In genomic region chr6:17725083-17725482, GRCh38 we compare ENCODE assay signal across 1 cellular context.
TF ChIP-seq lines count a peak whose summit lies in the region.

No MANE protein-coding gene starts in this region.

TF ChIP-seq in HepG2, 621 proteins besides CTCF, POLR2A, EP300 and RAD21 (continued from another document and continues in another):
- no peak for TF ChIP-seq CEBPZ (IDR thresholded peaks at IDR 0.05; ENCODE audit: low read length)
- peak; percentile 81 for TF ChIP-seq KAT8 (CRISPR knock-in tag; IDR thresholded peaks at IDR 0.05)
- no peak for TF ChIP-seq ZFAT (CRISPR knock-in tag; conservative IDR thresholded peaks at IDR 0.05)
- TF ChIP-seq JUN (CRISPR knock-in tag; IDR thresholded peaks at IDR 0.05), result no peak
- 0 out of 2 replicates have a peak, but pooled peaks have one; percentile 60 for TF ChIP-seq ZBTB20 (CRISPR knock-in tag; IDR thresholded peaks at IDR 0.05; ENCODE audit: borderline replicate concordance, low read depth)
- TF ChIP-seq NR2F1 (CRISPR knock-in tag; IDR thresholded peaks at IDR 0.05), result no peak
- TF ChIP-seq ZBTB8A (CRISPR knock-in tag; IDR thresholded peaks at IDR 0.05; ENCODE audit: borderline replicate concordance, low read depth), result no peak
- no peak for TF ChIP-seq SMC3 (IDR thresholded peaks at IDR 0.05; ENCODE audit: low read length)
- no peak for TF ChIP-seq PCBP1 (IDR thresholded peaks at IDR 0.05; ENCODE audit: borderline replicate concordance, low read depth, low read length)
- TF ChIP-seq ZNF839 (CRISPR knock-in tag; IDR thresholded peaks at IDR 0.05; ENCODE audit: borderline replicate concordance), result no peak
- no peak for TF ChIP-seq GTF2F1 (IDR thresholded peaks at IDR 0.05; ENCODE audit: low read length)
- TF ChIP-seq HES4 (CRISPR knock-in tag; IDR thresholded peaks at IDR 0.05; ENCODE audit: borderline replicate concordance), result no peak
- TF ChIP-seq, protein P1, sequence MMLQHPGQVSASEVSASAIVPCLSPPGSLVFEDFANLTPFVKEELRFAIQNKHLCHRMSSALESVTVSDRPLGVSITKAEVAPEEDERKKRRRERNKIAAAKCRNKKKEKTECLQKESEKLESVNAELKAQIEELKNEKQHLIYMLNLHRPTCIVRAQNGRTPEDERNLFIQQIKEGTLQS (CRISPR knock-in tag; IDR thresholded peaks at IDR 0.05), result no peak
- no peak for TF ChIP-seq CHD4 (IDR thresholded peaks at IDR 0.05; ENCODE audit: borderline replicate concordance, low read length)
- TF ChIP-seq EZH2 (conservative IDR thresholded peaks at IDR 0.05; ENCODE audit: low read depth, low read length), result no peak
- TF ChIP-seq GABPA (IDR thresholded peaks at IDR 0.05; ENCODE audit: low read depth, low read length), result peak; percentile 44
- peak; percentile 85 for TF ChIP-seq GABPA (CRISPR knock-in tag; IDR thresholded peaks at IDR 0.05; ENCODE audit: low read depth)
- no peak for TF ChIP-seq ZZZ3 (CRISPR knock-in tag; IDR thresholded peaks at IDR 0.05; ENCODE audit: borderline replicate concordance)
- TF ChIP-seq KDM5B (CRISPR knock-in tag; IDR thresholded peaks at IDR 0.05; ENCODE audit: borderline replicate concordance), result no peak; the same call in 1 of the 2 replicates
- 0 out of 2 replicates have a peak, but pooled peaks have one; percentile 62 for TF ChIP-seq ISL2 (CRISPR knock-in tag; IDR thresholded peaks at IDR 0.05)
- TF ChIP-seq, protein P2, sequence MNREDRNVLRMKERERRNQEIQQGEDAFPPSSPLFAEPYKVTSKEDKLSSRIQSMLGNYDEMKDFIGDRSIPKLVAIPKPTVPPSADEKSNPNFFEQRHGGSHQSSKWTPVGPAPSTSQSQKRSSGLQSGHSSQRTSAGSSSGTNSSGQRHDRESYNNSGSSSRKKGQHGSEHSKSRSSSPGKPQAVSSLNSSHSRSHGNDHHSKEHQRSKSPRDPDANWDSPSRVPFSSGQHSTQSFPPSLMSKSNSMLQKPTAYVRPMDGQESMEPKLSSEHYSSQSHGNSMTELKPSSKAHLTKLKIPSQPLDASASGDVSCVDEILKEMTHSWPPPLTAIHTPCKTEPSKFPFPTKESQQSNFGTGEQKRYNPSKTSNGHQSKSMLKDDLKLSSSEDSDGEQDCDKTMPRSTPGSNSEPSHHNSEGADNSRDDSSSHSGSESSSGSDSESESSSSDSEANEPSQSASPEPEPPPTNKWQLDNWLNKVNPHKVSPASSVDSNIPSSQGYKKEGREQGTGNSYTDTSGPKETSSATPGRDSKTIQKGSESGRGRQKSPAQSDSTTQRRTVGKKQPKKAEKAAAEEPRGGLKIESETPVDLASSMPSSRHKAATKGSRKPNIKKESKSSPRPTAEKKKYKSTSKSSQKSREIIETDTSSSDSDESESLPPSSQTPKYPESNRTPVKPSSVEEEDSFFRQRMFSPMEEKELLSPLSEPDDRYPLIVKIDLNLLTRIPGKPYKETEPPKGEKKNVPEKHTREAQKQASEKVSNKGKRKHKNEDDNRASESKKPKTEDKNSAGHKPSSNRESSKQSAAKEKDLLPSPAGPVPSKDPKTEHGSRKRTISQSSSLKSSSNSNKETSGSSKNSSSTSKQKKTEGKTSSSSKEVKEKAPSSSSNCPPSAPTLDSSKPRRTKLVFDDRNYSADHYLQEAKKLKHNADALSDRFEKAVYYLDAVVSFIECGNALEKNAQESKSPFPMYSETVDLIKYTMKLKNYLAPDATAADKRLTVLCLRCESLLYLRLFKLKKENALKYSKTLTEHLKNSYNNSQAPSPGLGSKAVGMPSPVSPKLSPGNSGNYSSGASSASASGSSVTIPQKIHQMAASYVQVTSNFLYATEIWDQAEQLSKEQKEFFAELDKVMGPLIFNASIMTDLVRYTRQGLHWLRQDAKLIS (CRISPR knock-in tag; IDR thresholded peaks at IDR 0.05), result no peak
- TF ChIP-seq, protein P3, sequence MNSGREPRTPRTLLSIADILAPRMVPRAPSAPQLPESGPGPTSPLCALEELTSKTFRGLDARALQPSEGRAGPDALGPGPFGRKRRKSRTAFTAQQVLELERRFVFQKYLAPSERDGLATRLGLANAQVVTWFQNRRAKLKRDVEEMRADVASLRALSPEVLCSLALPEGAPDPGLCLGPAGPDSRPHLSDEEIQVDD (CRISPR knock-in tag; IDR thresholded peaks at IDR 0.05; ENCODE audit: borderline replicate concordance), result no peak
- TF ChIP-seq ZNF441 (CRISPR knock-in tag; IDR thresholded peaks at IDR 0.05; ENCODE audit: borderline replicate concordance), result no peak
- TF ChIP-seq, protein P4, sequence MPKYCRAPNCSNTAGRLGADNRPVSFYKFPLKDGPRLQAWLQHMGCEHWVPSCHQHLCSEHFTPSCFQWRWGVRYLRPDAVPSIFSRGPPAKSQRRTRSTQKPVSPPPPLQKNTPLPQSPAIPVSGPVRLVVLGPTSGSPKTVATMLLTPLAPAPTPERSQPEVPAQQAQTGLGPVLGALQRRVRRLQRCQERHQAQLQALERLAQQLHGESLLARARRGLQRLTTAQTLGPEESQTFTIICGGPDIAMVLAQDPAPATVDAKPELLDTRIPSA (CRISPR knock-in tag; IDR thresholded peaks at IDR 0.05; ENCODE audit: borderline replicate concordance), result no peak
- no peak for TF ChIP-seq ZNF317 (CRISPR knock-in tag; IDR thresholded peaks at IDR 0.05)
- TF ChIP-seq HNF4G (IDR thresholded peaks at IDR 0.05; ENCODE audit: borderline replicate concordance, low read depth, low read length), result no peak; the same call in 1 of the 2 replicates
- TF ChIP-seq HNF4G (CRISPR knock-in tag; IDR thresholded peaks at IDR 0.05; ENCODE audit: borderline replicate concordance, low read depth), result peak; percentile 52; the same call in 1 of the 2 replicates
- 0 out of 2 replicates have a peak, but pooled peaks have one; percentile 59 for TF ChIP-seq ZNF205 (CRISPR knock-in tag; IDR thresholded peaks at IDR 0.05)
- 0 out of 2 replicates have a peak, but pooled peaks have one; percentile 32 for TF ChIP-seq ZFP90 (CRISPR knock-in tag; IDR thresholded peaks at IDR 0.05; ENCODE audit: borderline replicate concordance)
- no peak for TF ChIP-seq FOXK2 (IDR thresholded peaks at IDR 0.05)
- TF ChIP-seq, protein P5, sequence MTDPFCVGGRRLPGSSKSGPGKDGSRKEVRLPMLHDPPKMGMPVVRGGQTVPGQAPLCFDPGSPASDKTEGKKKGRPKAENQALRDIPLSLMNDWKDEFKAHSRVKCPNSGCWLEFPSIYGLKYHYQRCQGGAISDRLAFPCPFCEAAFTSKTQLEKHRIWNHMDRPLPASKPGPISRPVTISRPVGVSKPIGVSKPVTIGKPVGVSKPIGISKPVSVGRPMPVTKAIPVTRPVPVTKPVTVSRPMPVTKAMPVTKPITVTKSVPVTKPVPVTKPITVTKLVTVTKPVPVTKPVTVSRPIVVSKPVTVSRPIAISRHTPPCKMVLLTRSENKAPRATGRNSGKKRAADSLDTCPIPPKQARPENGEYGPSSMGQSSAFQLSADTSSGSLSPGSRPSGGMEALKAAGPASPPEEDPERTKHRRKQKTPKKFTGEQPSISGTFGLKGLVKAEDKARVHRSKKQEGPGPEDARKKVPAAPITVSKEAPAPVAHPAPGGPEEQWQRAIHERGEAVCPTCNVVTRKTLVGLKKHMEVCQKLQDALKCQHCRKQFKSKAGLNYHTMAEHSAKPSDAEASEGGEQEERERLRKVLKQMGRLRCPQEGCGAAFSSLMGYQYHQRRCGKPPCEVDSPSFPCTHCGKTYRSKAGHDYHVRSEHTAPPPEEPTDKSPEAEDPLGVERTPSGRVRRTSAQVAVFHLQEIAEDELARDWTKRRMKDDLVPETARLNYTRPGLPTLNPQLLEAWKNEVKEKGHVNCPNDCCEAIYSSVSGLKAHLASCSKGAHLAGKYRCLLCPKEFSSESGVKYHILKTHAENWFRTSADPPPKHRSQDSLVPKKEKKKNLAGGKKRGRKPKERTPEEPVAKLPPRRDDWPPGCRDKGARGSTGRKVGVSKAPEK (CRISPR knock-in tag; IDR thresholded peaks at IDR 0.05; ENCODE audit: borderline replicate concordance), result no peak
- TF ChIP-seq ZBTB3 (CRISPR knock-in tag; IDR thresholded peaks at IDR 0.05; ENCODE audit: borderline replicate concordance, low read depth), result no peak
- TF ChIP-seq BORCS8-MEF2B (CRISPR knock-in tag; IDR thresholded peaks at IDR 0.05), result peak; percentile 81
- TF ChIP-seq, protein P6, sequence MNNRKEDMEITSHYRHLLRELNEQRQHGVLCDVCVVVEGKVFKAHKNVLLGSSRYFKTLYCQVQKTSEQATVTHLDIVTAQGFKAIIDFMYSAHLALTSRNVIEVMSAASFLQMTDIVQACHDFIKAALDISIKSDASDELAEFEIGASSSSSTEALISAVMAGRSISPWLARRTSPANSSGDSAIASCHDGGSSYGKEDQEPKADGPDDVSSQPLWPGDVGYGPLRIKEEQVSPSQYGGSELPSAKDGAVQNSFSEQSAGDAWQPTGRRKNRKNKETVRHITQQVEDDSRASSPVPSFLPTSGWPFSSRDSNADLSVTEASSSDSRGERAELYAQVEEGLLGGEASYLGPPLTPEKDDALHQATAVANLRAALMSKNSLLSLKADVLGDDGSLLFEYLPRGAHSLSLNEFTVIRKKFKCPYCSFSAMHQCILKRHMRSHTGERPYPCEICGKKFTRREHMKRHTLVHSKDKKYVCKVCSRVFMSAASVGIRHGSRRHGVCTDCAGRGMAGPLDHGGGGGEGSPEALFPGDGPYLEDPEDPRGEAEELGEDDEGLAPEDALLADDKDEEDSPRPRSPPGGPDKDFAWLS (CRISPR knock-in tag; IDR thresholded peaks at IDR 0.05; ENCODE audit: borderline replicate concordance), result no peak
- TF ChIP-seq TOPORS (CRISPR knock-in tag; IDR thresholded peaks at IDR 0.05), result no peak; the same call in 1 of the 2 replicates
- TF ChIP-seq MLLT10 (CRISPR knock-in tag; IDR thresholded peaks at IDR 0.05), result no peak
- TF ChIP-seq ZNF75D (CRISPR knock-in tag; IDR thresholded peaks at IDR 0.05; ENCODE audit: borderline replicate concordance), result no peak
- no peak for TF ChIP-seq CREM (IDR thresholded peaks at IDR 0.05)
- TF ChIP-seq CREM (CRISPR knock-in tag; IDR thresholded peaks at IDR 0.05), result no peak
- no peak for TF ChIP-seq ARNT2 (CRISPR knock-in tag; IDR thresholded peaks at IDR 0.05; ENCODE audit: low read depth)
- TF ChIP-seq ZSCAN30 (CRISPR knock-in tag; IDR thresholded peaks at IDR 0.05), result no peak
- no peak for TF ChIP-seq ZNF816 (CRISPR knock-in tag; IDR thresholded peaks at IDR 0.05; ENCODE audit: borderline replicate concordance)
- no peak for TF ChIP-seq TIGD3 (CRISPR knock-in tag; IDR thresholded peaks at IDR 0.05; ENCODE audit: borderline replicate concordance)
- TF ChIP-seq ZNF546 (CRISPR knock-in tag; conservative IDR thresholded peaks at IDR 0.05), result no peak
- TF ChIP-seq ZNF670 (CRISPR knock-in tag; IDR thresholded peaks at IDR 0.05; ENCODE audit: borderline replicate concordance), result 0 out of 2 replicates have a peak, but pooled peaks have one; percentile 36
- TF ChIP-seq ZNF296 (CRISPR knock-in tag; conservative IDR thresholded peaks at IDR 0.05), result no peak
- TF ChIP-seq TSC22D2 (CRISPR knock-in tag; IDR thresholded peaks at IDR 0.05; ENCODE audit: borderline replicate concordance), result no peak
- TF ChIP-seq BRF2 (CRISPR knock-in tag; IDR thresholded peaks at IDR 0.05), result no peak
- TF ChIP-seq CBX1 (IDR thresholded peaks at IDR 0.05; ENCODE audit: low read depth), result no peak
- TF ChIP-seq ZNF432 (CRISPR knock-in tag; IDR thresholded peaks at IDR 0.05; ENCODE audit: borderline replicate concordance), result no peak
- 0 out of 2 replicates have a peak, but pooled peaks have one; percentile 24 for TF ChIP-seq KDM6A (CRISPR knock-in tag; IDR thresholded peaks at IDR 0.05; ENCODE audit: low read depth)
- no peak for TF ChIP-seq JUND (CRISPR knock-in tag; IDR thresholded peaks at IDR 0.05)
- no peak for TF ChIP-seq BRCA1 (CRISPR knock-in tag; IDR thresholded peaks at IDR 0.05)
- TF ChIP-seq MTA1 (CRISPR knock-in tag; IDR thresholded peaks at IDR 0.05; ENCODE audit: borderline replicate concordance), result 0 out of 2 replicates have a peak, but pooled peaks have one; percentile 24
- TF ChIP-seq MAFF (IDR thresholded peaks at IDR 0.05; ENCODE audit: low read depth, low read length), result no peak
- TF ChIP-seq MEIS2 (CRISPR knock-in tag; IDR thresholded peaks at IDR 0.05), result peak; percentile 67; the same call in 1 of the 2 replicates
- no peak for TF ChIP-seq ZNF552 (CRISPR knock-in tag; IDR thresholded peaks at IDR 0.05; ENCODE audit: borderline replicate concordance)
